ENCODE assay signal across 28 cellular contexts in genomic region chr10:11156480-11156879, GRCh38.
DNase-seq lines count a peak whose midpoint lies in the region; ATAC-seq lines count a peak whose summit lies in the region.
"Had no signal": no experiment of that assay in that cellular context is flagged by ENCODE, and none has a peak within 500 bp of the region (broad histone marks: within the 10 kb centered on the region; RNA-seq: fewer than 3 reads in every experiment).

No MANE protein-coding gene starts in this region.

- no peak for DNase-seq in activated T-cell treated with anti-CD3 and anti-CD28 coated beads, Interleukin-2, amount 50 U/mL, for 4 hours
- DNase-seq in activated T-cell treated with anti-CD3 and anti-CD28 coated beads for 4 hours (no peak), HT1080 (ENCODE audit: low read depth) (peak; percentile 40), 8988T (no peak), cortex of kidney (lab: John Stamatoyannopoulos, UW) (no peak)
- no peak for DNase-seq in central memory CD8-positive, alpha-beta T cell (ENCODE audit: low spot score in 2 of 2)
- peak; percentile 32 for DNase-seq in stimulated activated naive CD8-positive, alpha-beta T cell treated with anti-CD3 and anti-CD28 coated beads, Interleukin-15, Interleukin-2, amounts not matched to agents 100 U/mL and 50 U/mL, for 24 hours
- DNase-seq: caudate nucleus; dermis blood vessel endothelial cell; DMS79 treated with DMSO at 0.1 percent for 48 hours; esophagus squamous epithelium; foreskin melanocyte; HCEC 1CT; heart right ventricle; left cardiac atrium; NCI-H2029; NCI-H526 treated with DMSO at 0.1 percent for 48 hours; psoas muscle; SHP77 treated with DMSO at 0.1 percent for 48 hours; sigmoid colon; stimulated activated CD4-positive, alpha-beta T cell treated with anti-CD3 and anti-CD28 coated beads, Interleukin-4, amount 100 ng/mL, for 4 hours; stimulated activated naive CD4-positive, alpha-beta T cell; T-helper 9 cell; uterus had no signal

- peaks cover 92% of the 10 kb centered on the region for H3K4me1 Mint-ChIP-seq in activated T-cell treated with anti-CD3 and anti-CD28 coated beads, Interleukin-2, amount 50 U/mL, for 4 hours (ENCODE audit: low read depth)
- H3K4me1 Mint-ChIP-seq in central memory CD8-positive, alpha-beta T cell, result peaks cover 55% of the 10 kb centered on the region

- no peak overlapping the region for H3K4me3 Mint-ChIP-seq in activated T-cell treated with anti-CD3 and anti-CD28 coated beads, Interleukin-2, amount 50 U/mL, for 4 hours
- peak overlapping the region; percentile 37 for H3K4me3 Mint-ChIP-seq in central memory CD8-positive, alpha-beta T cell

- H3K36me3 Mint-ChIP-seq in activated T-cell treated with anti-CD3 and anti-CD28 coated beads, Interleukin-2, amount 50 U/mL, for 4 hours (ENCODE audit: insufficient read depth), result no peaks in the 10 kb centered on the region
- H3K36me3 Mint-ChIP-seq in central memory CD8-positive, alpha-beta T cell (ENCODE audit: insufficient read depth), result peaks cover 8% of the 10 kb centered on the region

- H3K27me3 Mint-ChIP-seq in activated T-cell treated with anti-CD3 and anti-CD28 coated beads, Interleukin-2, amount 50 U/mL, for 4 hours (ENCODE audit: low read depth), result no peaks in the 10 kb centered on the region
- no peaks in the 10 kb centered on the region for H3K27me3 Mint-ChIP-seq in central memory CD8-positive, alpha-beta T cell

- no peaks in the 10 kb centered on the region for H3K9me3 Mint-ChIP-seq in activated T-cell treated with anti-CD3 and anti-CD28 coated beads, Interleukin-2, amount 50 U/mL, for 4 hours
- H3K9me3 Mint-ChIP-seq in central memory CD8-positive, alpha-beta T cell, result no peaks in the 10 kb centered on the region

- peak; percentile 20 to 52 for ATAC-seq in activated T-cell treated with anti-CD3 and anti-CD28 coated beads, Interleukin-2, amount 50 U/mL, for 4 hours
- ATAC-seq in central memory CD8-positive, alpha-beta T cell (replicated peaks; ENCODE audit: extremely low read depth, poor library complexity, severe bottlenecking), result peak; percentile 86
- ATAC-seq in stimulated activated naive CD8-positive, alpha-beta T cell treated with anti-CD3 and anti-CD28 coated beads, Interleukin-15, Interleukin-2, amounts not matched to agents 100 U/mL and 50 U/mL, for 24 hours, result peak; percentile 45
- ATAC-seq in GM18511 (IDR thresholded peaks at IDR 0.05; ENCODE audit: unreplicated experiment), result no peak
- ATAC-seq: A549, K562, left cardiac atrium, psoas muscle had no signal

- peak overlapping the region; percentile 67 for H3K27ac Mint-ChIP-seq in central memory CD8-positive, alpha-beta T cell (ENCODE audit: low read depth)
- H3K27ac Mint-ChIP-seq: activated naive CD4-positive, alpha-beta T cell treated with anti-CD3 and anti-CD28 coated beads, Interleukin-2, amount 50 U/mL, for 72 hours had no signal

Comparison
In these comparisons a context has a peak if more than half of its experiments do, and no peak if none do; other contexts are left out.
1. DNase-seq: peak in HT1080 (single experiment) and stimulated activated naive CD8-positive, alpha-beta T cell treated with anti-CD3 and anti-CD28 coated beads, Interleukin-15, Interleukin-2, amounts not matched to agents 100 U/mL and 50 U/mL, for 24 hours (single experiment); none in activated T-cell treated with anti-CD3 and anti-CD28 coated beads, Interleukin-2, amount 50 U/mL, for 4 hours (single experiment), activated T-cell treated with anti-CD3 and anti-CD28 coated beads for 4 hours (single experiment), central memory CD8-positive, alpha-beta T cell (0 of 2), 8988T (single experiment) and cortex of kidney (single experiment).